In the genomic region with DNA sequence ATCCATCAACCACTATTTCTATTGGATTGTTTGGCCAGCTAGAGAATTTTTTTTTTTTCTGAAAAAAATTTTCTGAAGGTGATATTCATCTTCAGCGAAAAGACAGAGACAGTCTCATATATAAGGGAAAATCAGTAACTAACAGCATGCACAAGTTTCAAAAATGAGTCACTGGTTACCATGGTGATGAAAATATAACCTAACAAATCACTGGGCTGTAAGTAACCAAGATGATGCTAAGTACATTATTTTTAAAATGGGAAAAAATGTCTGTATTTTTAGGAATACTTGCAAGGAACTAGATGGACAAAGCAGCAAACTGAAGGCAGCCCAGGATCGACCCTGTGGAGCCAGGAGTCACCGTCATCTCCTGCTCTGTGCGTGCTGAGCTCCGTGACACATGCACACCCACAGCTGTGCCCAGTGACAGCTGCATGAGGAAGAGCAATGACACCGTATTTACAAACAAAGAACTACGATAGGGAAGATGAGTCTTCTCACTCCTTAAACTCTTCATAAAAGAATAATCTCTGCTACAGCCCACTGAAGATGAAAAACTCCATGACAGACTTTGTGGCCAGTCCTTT, we compare ENCODE assay signal across 8 cellular contexts.
DNase-seq lines count a peak whose midpoint lies in the region.

No MANE protein-coding gene starts in this region.

- peaks cover 50% of the 10 kb centered on the region for H3K36me3 Mint-ChIP-seq in activated naive CD4-positive, alpha-beta T cell treated with anti-CD3 and anti-CD28 coated beads, Interleukin-2, amount 50 U/mL, for 24 hours

- H2BK15ac ChIP-seq in mesenchymal stem cell (ENCODE audit: low read depth, poor library complexity, severe bottlenecking), result no peak overlapping the region

- peak; percentile 68 for DNase-seq in Ammon's horn (ENCODE audit: low spot score)
- DNase-seq in HT1080 (ENCODE audit: low read depth), result peak; percentile 65
- DNase-seq in mesenchymal stem cell, result peak; percentile 87
- DNase-seq in DMS 273 (lab: John Stamatoyannopoulos, UW; ENCODE audit: unreplicated experiment), result no peak
- DNase-seq in NCI-H2107 (lab: John Stamatoyannopoulos, UW), result no peak
- no peak for DNase-seq in SHP77 (lab: John Stamatoyannopoulos, UW)
- no peak for DNase-seq in NCI-H510A treated with DMSO at 0.1 percent for 48 hours (lab: John Stamatoyannopoulos, UW)

- H3K9me3 Mint-ChIP-seq in activated naive CD4-positive, alpha-beta T cell treated with anti-CD3 and anti-CD28 coated beads, Interleukin-2, amount 50 U/mL, for 24 hours, result peaks cover 9% of the 10 kb centered on the region

- H3K4ac ChIP-seq in mesenchymal stem cell (ENCODE audit: low read depth in 1 of 2, low read length in 2 of 2), result no peak overlapping the region

- H2AFZ ChIP-seq in mesenchymal stem cell (ENCODE audit: low read depth, low read length), result no peak overlapping the region

- no peak overlapping the region for H3K14ac ChIP-seq in mesenchymal stem cell (ENCODE audit: low read length in 2 of 2)

- H3K27me3 ChIP-seq in mesenchymal stem cell (ENCODE audit: control insufficient read depth in 1 of 2, insufficient read depth in 1 of 2, low read length in 2 of 2), result no peaks in the 10 kb centered on the region

- no peak overlapping the region for H3K4me2 ChIP-seq in mesenchymal stem cell (ENCODE audit: low read length, poor library complexity, severe bottlenecking)

- H3K36me3 ChIP-seq in mesenchymal stem cell (ENCODE audit: control insufficient read depth in 1 of 2, insufficient read depth in 2 of 2, low read depth in 1 of 2, low read length in 2 of 2), result no peaks in the 10 kb centered on the region

- H2BK120ac ChIP-seq in mesenchymal stem cell (ENCODE audit: low read depth, low read length), result no peak overlapping the region

- peak overlapping the region; percentile 64 for H3K4me3 Mint-ChIP-seq in activated naive CD4-positive, alpha-beta T cell treated with anti-CD3 and anti-CD28 coated beads, Interleukin-2, amount 50 U/mL, for 24 hours

- H3K23ac ChIP-seq in mesenchymal stem cell (ENCODE audit: low read length in 2 of 2), result no peak overlapping the region

- no peak overlapping the region for H4K8ac ChIP-seq in mesenchymal stem cell (ENCODE audit: low read length)

- no peak overlapping the region for H2BK5ac ChIP-seq in mesenchymal stem cell (ENCODE audit: low read depth, low read length, poor library complexity, severe bottlenecking)

- no peak overlapping the region for H3K27ac ChIP-seq in mesenchymal stem cell (ENCODE audit: low read length, poor library complexity, severe bottlenecking)

- H3K79me1 ChIP-seq in mesenchymal stem cell (replicated peaks; ENCODE audit: low read length, poor library complexity, severe bottlenecking), result no peaks in the 10 kb centered on the region

- no peak overlapping the region for H2AK5ac ChIP-seq in mesenchymal stem cell (ENCODE audit: low read length, severe bottlenecking)

- no peak overlapping the region for H2BK12ac ChIP-seq in mesenchymal stem cell (ENCODE audit: low read length in 2 of 2)

- H3K18ac ChIP-seq in mesenchymal stem cell (ENCODE audit: low read depth in 1 of 2, low read length in 2 of 2), result no peak overlapping the region

- H3K27ac Mint-ChIP-seq in activated naive CD4-positive, alpha-beta T cell treated with anti-CD3 and anti-CD28 coated beads, Interleukin-2, amount 50 U/mL, for 24 hours, result peak overlapping the region; percentile 78

- peak overlapping the region; percentile 50 for H3K9ac ChIP-seq in mesenchymal stem cell (ENCODE audit: low read length)

- 17% methylated on average over 6 of the region's 7 CpGs for WGBS in mesenchymal stem cell

- H3K4me3 ChIP-seq in mesenchymal stem cell (ENCODE audit: insufficient read depth in 1 of 2, low read depth in 1 of 2, low read length in 2 of 2), result no peak overlapping the region

- H3K4me1 ChIP-seq in mesenchymal stem cell (ENCODE audit: control insufficient read depth, insufficient read depth, low read depth, low read length), result no peaks in the 10 kb centered on the region

- no peaks in the 10 kb centered on the region for H3K27me3 Mint-ChIP-seq in activated naive CD4-positive, alpha-beta T cell treated with anti-CD3 and anti-CD28 coated beads, Interleukin-2, amount 50 U/mL, for 24 hours

- no peaks in the 10 kb centered on the region for H3K9me3 ChIP-seq in mesenchymal stem cell (ENCODE audit: control insufficient read depth, low read length)

- H4K91ac ChIP-seq in mesenchymal stem cell (ENCODE audit: low read length), result no peak overlapping the region

- peaks cover 84% of the 10 kb centered on the region for H3K4me1 Mint-ChIP-seq in activated naive CD4-positive, alpha-beta T cell treated with anti-CD3 and anti-CD28 coated beads, Interleukin-2, amount 50 U/mL, for 24 hours

Comparison
In these comparisons a context has a peak if more than half of its experiments do, and no peak if none do; other contexts are left out.
1. DNase-seq: peak in Ammon's horn (single experiment), HT1080 (single experiment) and mesenchymal stem cell (single experiment); none in DMS 273 (single experiment), NCI-H2107 (single experiment), SHP77 (0 of 2) and NCI-H510A treated with DMSO at 0.1 percent for 48 hours (single experiment).